Comparison of ENCODE assay signal across 10 cellular contexts in genomic region chrX:17007134-17007768, GRCh38.
A peak's percentile ranks its signal among the peaks of the same experiment; 100 is the strongest.
DNase-seq lines count a peak whose midpoint lies in the region; ATAC-seq and TF ChIP-seq lines count a peak whose summit lies in the region.
"Had no signal": no experiment of that assay in that cellular context is flagged by ENCODE, and none has a peak within 500 bp of the region (broad histone marks: within the 10 kb centered on the region; RNA-seq: fewer than 3 reads in every experiment).

No MANE protein-coding gene starts in this region.

- H3K27me3 ChIP-seq in osteoblast (ENCODE audit: insufficient read depth, low read length): peaks cover 32% of the 10 kb centered on the region

- no peaks in the 10 kb centered on the region for H3K36me3 Mint-ChIP-seq in chondrocyte (ENCODE audit: low read depth)

- no peak overlapping the region for H3K4me2 ChIP-seq in osteoblast (ENCODE audit: insufficient read depth, low read length)

- H3K4me1 ChIP-seq in osteoblast (ENCODE audit: insufficient read depth, low read length): no peaks in the 10 kb centered on the region

- H3K27ac ChIP-seq in osteoblast (ENCODE audit: low read depth, low read length): no peak overlapping the region

- no peak overlapping the region for H3K27ac Mint-ChIP-seq in chondrocyte (ENCODE audit: unreplicated experiment)
- H3K27ac Mint-ChIP-seq: B cell had no signal

- H3K4me3 Mint-ChIP-seq in chondrocyte (ENCODE audit: unreplicated experiment): no peak overlapping the region
- H3K4me3 Mint-ChIP-seq: B cell had no signal

- no peak for ATAC-seq in HG02642 (IDR thresholded peaks at IDR 0.05; ENCODE audit: poor library complexity, unreplicated experiment)

- H3K9me3 ChIP-seq in osteoblast (ENCODE audit: low read depth, low read length): no peaks in the 10 kb centered on the region

- peaks cover 14% of the 10 kb centered on the region for H3K27me3 Mint-ChIP-seq in chondrocyte (ENCODE audit: low read depth)
- H3K27me3 Mint-ChIP-seq: B cell had no signal

- TF ChIP-seq CTCF in NB4 (IDR thresholded peaks at IDR 0.05; ENCODE audit: low read depth, low read length): peak; percentile 54
- TF ChIP-seq CTCF in chondrocyte (IDR thresholded peaks at IDR 0.05): peak; percentile 55
- TF ChIP-seq CTCF in osteoblast (IDR thresholded peaks at IDR 0.05; ENCODE audit: extremely low read depth, low read depth, low read length): no peak

- peaks cover 4% of the 10 kb centered on the region for H3K4me1 Mint-ChIP-seq in chondrocyte (ENCODE audit: low read depth)
- H3K4me1 Mint-ChIP-seq: B cell had no signal

- H3K4me3 ChIP-seq in NB4 (ENCODE audit: low read depth, low read length) (no peak overlapping the region), osteoblast (ENCODE audit: insufficient read depth, low read length) (no peak overlapping the region)

- H3K36me3 ChIP-seq in osteoblast (ENCODE audit: insufficient read depth, low read length): no peaks in the 10 kb centered on the region

- no peaks in the 10 kb centered on the region for H4K20me1 ChIP-seq in osteoblast (ENCODE audit: insufficient read depth, low read length)

- peak; percentile 42 for DNase-seq in NCI-H2107 treated with DMSO at 0.1 percent for 48 hours (lab: John Stamatoyannopoulos, UW; ENCODE audit: unreplicated experiment)
- no peak for DNase-seq in NCI-H2107 (lab: John Stamatoyannopoulos, UW)
- DNase-seq in NB4 (ENCODE audit: low read depth): peak; percentile 61
- no peak for DNase-seq in chondrocyte (ENCODE audit: low spot score)
- DNase-seq in osteoblast (ENCODE audit: insufficient read length, low spot score, missing footprints): peak; percentile 21
- DNase-seq in mucosa of gallbladder (ENCODE audit: low spot score): no peak
- DNase-seq in cerebellar nuclear complex (lab: John Stamatoyannopoulos, UW): no peak
- DNase-seq: activated naive CD4-positive, alpha-beta T cell treated with anti-CD3 and anti-CD28 coated beads, Interleukin-2, amount 50 U/mL, for 16 hours had no signal

- no peaks in the 10 kb centered on the region for H3K79me2 ChIP-seq in osteoblast (ENCODE audit: insufficient read depth, low read length)

- no peaks in the 10 kb centered on the region for H3K9me3 Mint-ChIP-seq in chondrocyte (ENCODE audit: low read depth)

- H2AFZ ChIP-seq in osteoblast (ENCODE audit: low read length): no peak overlapping the region

- TF ChIP-seq POLR2A in NB4 (IDR thresholded peaks at IDR 0.05; ENCODE audit: extremely low read depth, insufficient read length): no peak

Comparison
In these comparisons a context has a peak if more than half of its experiments do, and no peak if none do; other contexts are left out.
1. DNase-seq: peak in NCI-H2107 treated with DMSO at 0.1 percent for 48 hours (single experiment), NB4 (single experiment) and osteoblast (single experiment); none in NCI-H2107 (single experiment), chondrocyte (single experiment), mucosa of gallbladder (single experiment) and cerebellar nuclear complex (0 of 2).